1 cellular context compared by ENCODE assay signal in genomic region chr7:105131033-105131656, GRCh38.
TF ChIP-seq lines count a peak whose summit lies in the region.

No MANE protein-coding gene starts in this region.

TF ChIP-seq in GM23338, 12 proteins besides CTCF, POLR2A, EP300 and RAD21 (continued from another document):
- TF ChIP-seq, protein P1, sequence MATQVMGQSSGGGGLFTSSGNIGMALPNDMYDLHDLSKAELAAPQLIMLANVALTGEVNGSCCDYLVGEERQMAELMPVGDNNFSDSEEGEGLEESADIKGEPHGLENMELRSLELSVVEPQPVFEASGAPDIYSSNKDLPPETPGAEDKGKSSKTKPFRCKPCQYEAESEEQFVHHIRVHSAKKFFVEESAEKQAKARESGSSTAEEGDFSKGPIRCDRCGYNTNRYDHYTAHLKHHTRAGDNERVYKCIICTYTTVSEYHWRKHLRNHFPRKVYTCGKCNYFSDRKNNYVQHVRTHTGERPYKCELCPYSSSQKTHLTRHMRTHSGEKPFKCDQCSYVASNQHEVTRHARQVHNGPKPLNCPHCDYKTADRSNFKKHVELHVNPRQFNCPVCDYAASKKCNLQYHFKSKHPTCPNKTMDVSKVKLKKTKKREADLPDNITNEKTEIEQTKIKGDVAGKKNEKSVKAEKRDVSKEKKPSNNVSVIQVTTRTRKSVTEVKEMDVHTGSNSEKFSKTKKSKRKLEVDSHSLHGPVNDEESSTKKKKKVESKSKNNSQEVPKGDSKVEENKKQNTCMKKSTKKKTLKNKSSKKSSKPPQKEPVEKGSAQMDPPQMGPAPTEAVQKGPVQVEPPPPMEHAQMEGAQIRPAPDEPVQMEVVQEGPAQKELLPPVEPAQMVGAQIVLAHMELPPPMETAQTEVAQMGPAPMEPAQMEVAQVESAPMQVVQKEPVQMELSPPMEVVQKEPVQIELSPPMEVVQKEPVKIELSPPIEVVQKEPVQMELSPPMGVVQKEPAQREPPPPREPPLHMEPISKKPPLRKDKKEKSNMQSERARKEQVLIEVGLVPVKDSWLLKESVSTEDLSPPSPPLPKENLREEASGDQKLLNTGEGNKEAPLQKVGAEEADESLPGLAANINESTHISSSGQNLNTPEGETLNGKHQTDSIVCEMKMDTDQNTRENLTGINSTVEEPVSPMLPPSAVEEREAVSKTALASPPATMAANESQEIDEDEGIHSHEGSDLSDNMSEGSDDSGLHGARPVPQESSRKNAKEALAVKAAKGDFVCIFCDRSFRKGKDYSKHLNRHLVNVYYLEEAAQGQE (IDR thresholded peaks at IDR 0.05; ENCODE audit: unreplicated experiment) = no peak
- no peak for TF ChIP-seq STAT1 (IDR thresholded peaks at IDR 0.05; ENCODE audit: unreplicated experiment)
- TF ChIP-seq JUNB (IDR thresholded peaks at IDR 0.05; ENCODE audit: unreplicated experiment) = no peak
- no peak for TF ChIP-seq ZNF114 (CRISPR knock-in tag; IDR thresholded peaks at IDR 0.05)
